In genomic region chr7:74173491-74173865, GRCh38 we compare ENCODE assay signal across 8 cellular contexts. TPM values are rescaled to one million over a fixed set of nuclear protein-coding genes. Genes with fewer than 3 reads are reported as not detected.
DNase-seq lines count a peak whose midpoint lies in the region; ATAC-seq and TF ChIP-seq lines count a peak whose summit lies in the region.

No MANE protein-coding gene starts in this region.

- peak overlapping the region; percentile 90 for H3K4me3 Mint-ChIP-seq in activated naive CD8-positive, alpha-beta T cell treated with anti-CD3 and anti-CD28 coated beads, Interleukin-2, amount 50 U/mL, for 24 hours

- TF ChIP-seq EP300 in upper lobe of left lung (IDR thresholded peaks at IDR 0.05) = no peak

- WGBS in lower leg skin, 2 donors = 1 to 3% methylated on average over 11 of the region's 11 CpGs
- WGBS in upper lobe of left lung, 2 donors = 2 to 3% methylated on average over 11 of the region's 11 CpGs

- H3K4me1 ChIP-seq in upper lobe of left lung = peaks cover 41 to 47% (median 42%) of the 10 kb centered on the region in 4 donors

- no peaks in the 10 kb centered on the region for H3K27me3 Mint-ChIP-seq in activated naive CD8-positive, alpha-beta T cell treated with anti-CD3 and anti-CD28 coated beads, Interleukin-2, amount 50 U/mL, for 24 hours

- no peaks in the 10 kb centered on the region for H3K27me3 ChIP-seq in upper lobe of left lung

- DNase-seq in activated naive CD8-positive, alpha-beta T cell treated with anti-CD3 and anti-CD28 coated beads, Interleukin-2, amount 50 U/mL, for 24 hours = no peak
- DNase-seq in lower leg skin (ENCODE audit: low spot score in 2 of 2) (no peak), upper lobe of left lung (no peak), occipital lobe (lab: John Stamatoyannopoulos, UW) (no peak)

- H3K36me3 ChIP-seq in upper lobe of left lung = peaks cover 0 to 17% (median 0%) of the 10 kb centered on the region in 4 donors

- peak overlapping the region; percentile 95 for H3K27ac ChIP-seq in C4-2B
- H3K27ac ChIP-seq in upper lobe of left lung = peak overlapping the region; percentile 94 to 99 (median 95)

- H3K9me3 ChIP-seq in upper lobe of left lung = no peaks in the 10 kb centered on the region

- TF ChIP-seq POLR2A in lower leg skin (IDR thresholded peaks at IDR 0.05) (no peak), upper lobe of left lung (IDR thresholded peaks at IDR 0.05) (no peak), GM18505 (IDR thresholded peaks at IDR 0.05; ENCODE audit: borderline replicate concordance, extremely low read depth, insufficient read depth, insufficient read length) (no peak)

- no peak for TF ChIP-seq CTCF in C4-2B (conservative IDR thresholded peaks at IDR 0.05)
- no peak for TF ChIP-seq CTCF in lower leg skin (IDR thresholded peaks at IDR 0.05)
- no peak for TF ChIP-seq CTCF in upper lobe of left lung (IDR thresholded peaks at IDR 0.05)

- H3K27ac Mint-ChIP-seq in activated naive CD8-positive, alpha-beta T cell treated with anti-CD3 and anti-CD28 coated beads, Interleukin-2, amount 50 U/mL, for 24 hours = peak overlapping the region; percentile 91

- ATAC-seq in HG03039 (IDR thresholded peaks at IDR 0.05; ENCODE audit: unreplicated experiment) = peak; percentile 10
- ATAC-seq in activated naive CD8-positive, alpha-beta T cell treated with anti-CD3 and anti-CD28 coated beads, Interleukin-2, amount 50 U/mL, for 24 hours = peak; percentile 18
- no peak for ATAC-seq in upper lobe of left lung (ENCODE audit: low FRiP score in 2 of 2)
- no peak for ATAC-seq in GM18505 (IDR thresholded peaks at IDR 0.05; ENCODE audit: unreplicated experiment)
- no peak for ATAC-seq in HG02571 (IDR thresholded peaks at IDR 0.05; ENCODE audit: unreplicated experiment)

- intact Hi-C loops in lower leg skin (cut with DNase I; ENCODE audit: low total_unique reads) = no loop called here

- peak overlapping the region; percentile 23 for H3K4me3 ChIP-seq in lower leg skin (ENCODE audit: low read depth, poor library complexity, severe bottlenecking)
- H3K4me3 ChIP-seq in upper lobe of left lung = peak overlapping the region; percentile 61 to 96 (median 76)

- peaks cover 42% of the 10 kb centered on the region for H3K4me1 Mint-ChIP-seq in activated naive CD8-positive, alpha-beta T cell treated with anti-CD3 and anti-CD28 coated beads, Interleukin-2, amount 50 U/mL, for 24 hours

- H3K9me3 Mint-ChIP-seq in activated naive CD8-positive, alpha-beta T cell treated with anti-CD3 and anti-CD28 coated beads, Interleukin-2, amount 50 U/mL, for 24 hours = no peaks in the 10 kb centered on the region

- peaks cover 22% of the 10 kb centered on the region for H3K36me3 Mint-ChIP-seq in activated naive CD8-positive, alpha-beta T cell treated with anti-CD3 and anti-CD28 coated beads, Interleukin-2, amount 50 U/mL, for 24 hours (ENCODE audit: low read depth)

RNA-seq across cellular contexts. Expression of gene EIF4H, which starts 0.7 kb away (rescaled TPM):
- total RNA-seq in lower leg skin (100 to 1,000 TPM; 259 to 321 (median 296) TPM), upper lobe of left lung (100 to 1,000 TPM; 123 to 238 (median 203) TPM), occipital lobe (146 TPM)

RNA-seq across cellular contexts. Expression of gene LAT2, which starts 36.3 kb away (rescaled TPM):
- total RNA-seq in lower leg skin (1 to 10 TPM in 3 of 4 donors, under 1 TPM in 1; 0.88 to 2.4 (median 1.5) TPM), upper lobe of left lung (10 to 100 TPM; 15.2 to 77.1 (median 34.7) TPM), occipital lobe (2.5 TPM)

Comparison
In these comparisons a context has a peak if more than half of its experiments do, and no peak if none do; other contexts are left out.
1. ATAC-seq: peak in HG03039 (single experiment) and activated naive CD8-positive, alpha-beta T cell treated with anti-CD3 and anti-CD28 coated beads, Interleukin-2, amount 50 U/mL, for 24 hours (single experiment); none in upper lobe of left lung (0 of 2), GM18505 (single experiment) and HG02571 (single experiment).